1 cellular context compared by ENCODE assay signal in genomic region chr5:40270274-40270855, GRCh38.
TF ChIP-seq lines count a peak whose summit lies in the region.

No MANE protein-coding gene starts in this region.

TF ChIP-seq in GM23338, 12 proteins besides CTCF, POLR2A, EP300 and RAD21 (continued from another document):
- TF ChIP-seq REST (IDR thresholded peaks at IDR 0.05; ENCODE audit: unreplicated experiment) (no peak), ZNF114 (CRISPR knock-in tag; IDR thresholded peaks at IDR 0.05) (no peak), ZNF331 (CRISPR knock-in tag; IDR thresholded peaks at IDR 0.05; ENCODE audit: low read depth) (no peak), CREB1 (CRISPR knock-in tag; IDR thresholded peaks at IDR 0.05; ENCODE audit: low read depth) (no peak)
